ENCODE assay signal across 20 cellular contexts in the genomic region with DNA sequence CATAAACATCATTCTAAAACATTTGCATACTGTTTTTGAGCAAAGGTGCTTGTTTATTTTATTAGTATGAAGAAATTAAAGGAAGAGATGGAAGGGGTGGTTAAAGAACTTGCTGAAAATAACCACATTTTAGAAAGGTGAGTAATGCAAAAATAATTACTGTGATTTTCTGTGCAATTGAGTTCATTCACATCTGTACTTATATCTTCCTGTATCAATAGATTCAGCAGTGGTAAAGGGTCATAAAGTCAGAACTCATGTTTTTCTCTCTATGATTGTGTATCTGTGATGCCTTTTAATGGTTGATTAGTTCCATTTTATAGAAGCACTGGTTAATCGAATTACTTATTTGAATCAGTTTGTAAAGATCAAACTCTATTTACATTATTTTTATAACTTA. TPM values are rescaled to one million over a fixed set of nuclear protein-coding genes. Genes with fewer than 3 reads are reported as not detected.
A peak's percentile ranks its signal among the peaks of the same experiment; 100 is the strongest.
DNase-seq lines count a peak whose midpoint lies in the region; ATAC-seq and FAIRE-seq lines count a peak whose summit lies in the region.
"Had no signal": no experiment of that assay in that cellular context is flagged by ENCODE, and none has a peak within 500 bp of the region (broad histone marks: within the 10 kb centered on the region; RNA-seq: fewer than 3 reads in every experiment).

No MANE protein-coding gene starts in this region.

- H3K27me3 Mint-ChIP-seq in activated CD4-positive, alpha-beta T cell treated with anti-CD3 and anti-CD28 coated beads, Interleukin-2, amount 10 ng/mL, durations not matched to agents 24 days and 14 days = no peaks in the 10 kb centered on the region
- no peaks in the 10 kb centered on the region for H3K27me3 Mint-ChIP-seq in activated T-cell treated with anti-CD3 and anti-CD28 coated beads, Interleukin-2, amount 50 U/mL, for 72 hours (ENCODE audit: low read depth)
- no peaks in the 10 kb centered on the region for H3K27me3 Mint-ChIP-seq in activated T-helper 1 cell treated with anti-CD3 and anti-CD28 coated beads, Interleukin-12 subunit alpha, Interleukin-12 subunit beta, Interleukin-2, Interleukin-4 antibody, amounts not matched to agents 30 ng/mL and 10 ng/mL and 1 ng/mL, durations not matched to agents 14 hours and 24 hours and 36 hours (ENCODE audit: insufficient read depth)
- H3K27me3 Mint-ChIP-seq: B cell; CD4-positive, alpha-beta T cell; CD8-positive, alpha-beta memory T cell had no signal

- peaks cover 6% of the 10 kb centered on the region for H3K4me1 Mint-ChIP-seq in activated CD4-positive, alpha-beta T cell treated with anti-CD3 and anti-CD28 coated beads, Interleukin-2, amount 10 ng/mL, durations not matched to agents 24 days and 14 days
- peaks cover 28% of the 10 kb centered on the region for H3K4me1 Mint-ChIP-seq in activated T-cell treated with anti-CD3 and anti-CD28 coated beads, Interleukin-2, amount 50 U/mL, for 72 hours (ENCODE audit: low read depth)
- H3K4me1 Mint-ChIP-seq in activated T-helper 1 cell treated with anti-CD3 and anti-CD28 coated beads, Interleukin-12 subunit alpha, Interleukin-12 subunit beta, Interleukin-2, Interleukin-4 antibody, amounts not matched to agents 30 ng/mL and 10 ng/mL and 1 ng/mL, durations not matched to agents 14 hours and 24 hours and 36 hours (ENCODE audit: low read depth) = peaks cover 19% of the 10 kb centered on the region
- peaks cover 7% of the 10 kb centered on the region for H3K4me1 Mint-ChIP-seq in stimulated activated effector memory CD8-positive, alpha-beta T cell treated with anti-CD3 and anti-CD28 coated beads, Interleukin-12 subunit alpha, Interleukin-12 subunit beta, amount 100 ng/mL, for 72 hours
- H3K4me1 Mint-ChIP-seq: B cell, GM23338 had no signal

- peak overlapping the region; percentile 75 for H3K27ac Mint-ChIP-seq in activated CD4-positive, alpha-beta T cell treated with anti-CD3 and anti-CD28 coated beads, Interleukin-2, amount 10 ng/mL, durations not matched to agents 24 days and 14 days
- peak overlapping the region; percentile 93 for H3K27ac Mint-ChIP-seq in activated T-cell treated with anti-CD3 and anti-CD28 coated beads, Interleukin-2, amount 50 U/mL, for 72 hours
- peak overlapping the region; percentile 61 for H3K27ac Mint-ChIP-seq in activated T-helper 1 cell treated with anti-CD3 and anti-CD28 coated beads, Interleukin-12 subunit alpha, Interleukin-12 subunit beta, Interleukin-2, Interleukin-4 antibody, amounts not matched to agents 30 ng/mL and 10 ng/mL and 1 ng/mL, durations not matched to agents 14 hours and 24 hours and 36 hours
- H3K27ac Mint-ChIP-seq in stimulated activated effector memory CD8-positive, alpha-beta T cell treated with anti-CD3 and anti-CD28 coated beads, Interleukin-12 subunit alpha, Interleukin-12 subunit beta, amount 100 ng/mL, for 72 hours = peak overlapping the region; percentile 80
- H3K27ac Mint-ChIP-seq: B cell; CD4-positive, alpha-beta T cell; GM23338; HFFc6 had no signal

- FAIRE-seq in urothelium cell line (lab: Jason Lieb, UNC) = no peak
- FAIRE-seq: GM12891, GM18507, H54 had no signal

- no peak for DNase-seq in activated CD4-positive, alpha-beta T cell treated with anti-CD3 and anti-CD28 coated beads, Interleukin-2, amount 10 ng/mL, durations not matched to agents 24 days and 14 days
- DNase-seq in activated CD4-positive, alpha-beta T cell treated with anti-CD3 and anti-CD28 coated beads, Interleukin-2, amount 50 U/mL, for 48 hours = no peak
- DNase-seq in activated T-cell treated with anti-CD3 and anti-CD28 coated beads, Interleukin-2, amount 50 U/mL, for 72 hours = no peak
- no peak for DNase-seq in activated T-cell treated with anti-CD3 and anti-CD28 coated beads, Interleukin-2, amount 50 U/mL, for 48 hours
- no peak for DNase-seq in activated T-helper 1 cell treated with anti-CD3 and anti-CD28 coated beads, Interleukin-12 subunit alpha, Interleukin-12 subunit beta, Interleukin-2, Interleukin-4 antibody, amounts not matched to agents 30 ng/mL and 10 ng/mL and 1 ng/mL, durations not matched to agents 14 hours and 24 hours and 36 hours (ENCODE audit: low spot score)
- DNase-seq in stimulated activated effector memory CD8-positive, alpha-beta T cell treated with anti-CD3 and anti-CD28 coated beads, Interleukin-12 subunit alpha, Interleukin-12 subunit beta, amount 100 ng/mL, for 72 hours (ENCODE audit: low spot score in 2 of 2) = no peak
- DNase-seq in COR-L47 (lab: John Stamatoyannopoulos, UW) = no peak
- DNase-seq in urothelium cell line (ENCODE audit: low spot score) = no peak
- DNase-seq: Calu3; CD4-positive, alpha-beta T cell; CD8-positive, alpha-beta memory T cell; DMS53; DMS79 treated with DMSO at 0.1 percent for 48 hours; GF-D8; HFFc6 had no signal

- peaks cover 46% of the 10 kb centered on the region for H3K36me3 Mint-ChIP-seq in activated CD4-positive, alpha-beta T cell treated with anti-CD3 and anti-CD28 coated beads, Interleukin-2, amount 10 ng/mL, durations not matched to agents 24 days and 14 days (ENCODE audit: low read depth)
- H3K36me3 Mint-ChIP-seq in activated T-cell treated with anti-CD3 and anti-CD28 coated beads, Interleukin-2, amount 50 U/mL, for 72 hours (ENCODE audit: insufficient read depth in 2 of 2) = peaks cover 5 to 31% of the 10 kb centered on the region in 2 donors
- peaks cover 29% of the 10 kb centered on the region for H3K36me3 Mint-ChIP-seq in activated T-helper 1 cell treated with anti-CD3 and anti-CD28 coated beads, Interleukin-12 subunit alpha, Interleukin-12 subunit beta, Interleukin-2, Interleukin-4 antibody, amounts not matched to agents 30 ng/mL and 10 ng/mL and 1 ng/mL, durations not matched to agents 14 hours and 24 hours and 36 hours (ENCODE audit: low read depth)
- peaks cover 100% of the 10 kb centered on the region for H3K36me3 Mint-ChIP-seq in stimulated activated effector memory CD8-positive, alpha-beta T cell treated with anti-CD3 and anti-CD28 coated beads, Interleukin-12 subunit alpha, Interleukin-12 subunit beta, amount 100 ng/mL, for 72 hours

- H3K4me3 Mint-ChIP-seq in activated CD4-positive, alpha-beta T cell treated with anti-CD3 and anti-CD28 coated beads, Interleukin-2, amount 10 ng/mL, durations not matched to agents 24 days and 14 days = no peak overlapping the region
- peak overlapping the region; percentile 32 to 52 for H3K4me3 Mint-ChIP-seq in activated T-cell treated with anti-CD3 and anti-CD28 coated beads, Interleukin-2, amount 50 U/mL, for 72 hours
- H3K4me3 Mint-ChIP-seq in activated T-helper 1 cell treated with anti-CD3 and anti-CD28 coated beads, Interleukin-12 subunit alpha, Interleukin-12 subunit beta, Interleukin-2, Interleukin-4 antibody, amounts not matched to agents 30 ng/mL and 10 ng/mL and 1 ng/mL, durations not matched to agents 14 hours and 24 hours and 36 hours = no peak overlapping the region
- H3K4me3 Mint-ChIP-seq in stimulated activated effector memory CD8-positive, alpha-beta T cell treated with anti-CD3 and anti-CD28 coated beads, Interleukin-12 subunit alpha, Interleukin-12 subunit beta, amount 100 ng/mL, for 72 hours = no peak overlapping the region
- H3K4me3 Mint-ChIP-seq: B cell; CD4-positive, alpha-beta T cell; CD8-positive, alpha-beta memory T cell; GM23338; HFFc6 had no signal

- no peaks in the 10 kb centered on the region for H3K9me3 Mint-ChIP-seq in activated CD4-positive, alpha-beta T cell treated with anti-CD3 and anti-CD28 coated beads, Interleukin-2, amount 10 ng/mL, durations not matched to agents 24 days and 14 days
- H3K9me3 Mint-ChIP-seq in activated T-cell treated with anti-CD3 and anti-CD28 coated beads, Interleukin-2, amount 50 U/mL, for 72 hours = no peaks in the 10 kb centered on the region
- no peaks in the 10 kb centered on the region for H3K9me3 Mint-ChIP-seq in activated T-helper 1 cell treated with anti-CD3 and anti-CD28 coated beads, Interleukin-12 subunit alpha, Interleukin-12 subunit beta, Interleukin-2, Interleukin-4 antibody, amounts not matched to agents 30 ng/mL and 10 ng/mL and 1 ng/mL, durations not matched to agents 14 hours and 24 hours and 36 hours
- H3K9me3 Mint-ChIP-seq in stimulated activated effector memory CD8-positive, alpha-beta T cell treated with anti-CD3 and anti-CD28 coated beads, Interleukin-12 subunit alpha, Interleukin-12 subunit beta, amount 100 ng/mL, for 72 hours = no peaks in the 10 kb centered on the region
- H3K9me3 Mint-ChIP-seq: CD4-positive, alpha-beta T cell; CD8-positive, alpha-beta memory T cell; GM23338; HFFc6 had no signal

- ATAC-seq in activated T-cell treated with anti-CD3 and anti-CD28 coated beads, Interleukin-2, amount 50 U/mL, for 72 hours (replicated peaks in 1 of 2) = peak in 1 of 2 donors; percentile 46
- ATAC-seq in stimulated activated effector memory CD8-positive, alpha-beta T cell treated with anti-CD3 and anti-CD28 coated beads, Interleukin-12 subunit alpha, Interleukin-12 subunit beta, amount 100 ng/mL, for 72 hours = peak; percentile 60
- ATAC-seq: GM23338 had no signal

- intact Hi-C loops in activated CD4-positive, alpha-beta T cell treated with anti-CD3 and anti-CD28 coated beads, Interleukin-2, amount 10 ng/mL, durations not matched to agents 24 days and 14 days (cut with micrococcal nuclease) = no loop called here
- intact Hi-C loops in activated T-helper 1 cell treated with anti-CD3 and anti-CD28 coated beads, Interleukin-12 subunit alpha, Interleukin-12 subunit beta, Interleukin-2, Interleukin-4 antibody, amounts not matched to agents 30 ng/mL and 10 ng/mL and 1 ng/mL, durations not matched to agents 14 hours and 24 hours and 36 hours (cut with micrococcal nuclease) = no loop called here

RNA-seq across cellular contexts. Expression of a gene that starts 46.0 kb away (rescaled TPM):
- 32.9 and 34.6 TPM in 2 replicates for total RNA-seq in activated CD4-positive, alpha-beta T cell treated with anti-CD3 and anti-CD28 coated beads, Interleukin-2, amount 10 ng/mL, durations not matched to agents 24 days and 14 days
- 10 to 100 TPM; 20.6 to 23.9 TPM for total RNA-seq in activated T-cell treated with anti-CD3 and anti-CD28 coated beads, Interleukin-2, amount 50 U/mL, for 72 hours
- 33.6 and 42.4 TPM in 2 replicates for total RNA-seq in activated T-helper 1 cell treated with anti-CD3 and anti-CD28 coated beads, Interleukin-12 subunit alpha, Interleukin-12 subunit beta, Interleukin-2, Interleukin-4 antibody, amounts not matched to agents 30 ng/mL and 10 ng/mL and 1 ng/mL, durations not matched to agents 14 hours and 24 hours and 36 hours

Comparison
In these comparisons a context has a peak if more than half of its experiments do, and no peak if none do; other contexts are left out.
1. H3K4me3 Mint-ChIP-seq: peak in activated T-cell treated with anti-CD3 and anti-CD28 coated beads, Interleukin-2, amount 50 U/mL, for 72 hours (2 of 2); none in activated CD4-positive, alpha-beta T cell treated with anti-CD3 and anti-CD28 coated beads, Interleukin-2, amount 10 ng/mL, durations not matched to agents 24 days and 14 days (single experiment), activated T-helper 1 cell treated with anti-CD3 and anti-CD28 coated beads, Interleukin-12 subunit alpha, Interleukin-12 subunit beta, Interleukin-2, Interleukin-4 antibody, amounts not matched to agents 30 ng/mL and 10 ng/mL and 1 ng/mL, durations not matched to agents 14 hours and 24 hours and 36 hours (single experiment) and stimulated activated effector memory CD8-positive, alpha-beta T cell treated with anti-CD3 and anti-CD28 coated beads, Interleukin-12 subunit alpha, Interleukin-12 subunit beta, amount 100 ng/mL, for 72 hours (single experiment).
2. Peak in every context shown above with its lines, with median percentiles within 50 percentile points of each other: H3K27ac Mint-ChIP-seq.